In the genomic region with DNA sequence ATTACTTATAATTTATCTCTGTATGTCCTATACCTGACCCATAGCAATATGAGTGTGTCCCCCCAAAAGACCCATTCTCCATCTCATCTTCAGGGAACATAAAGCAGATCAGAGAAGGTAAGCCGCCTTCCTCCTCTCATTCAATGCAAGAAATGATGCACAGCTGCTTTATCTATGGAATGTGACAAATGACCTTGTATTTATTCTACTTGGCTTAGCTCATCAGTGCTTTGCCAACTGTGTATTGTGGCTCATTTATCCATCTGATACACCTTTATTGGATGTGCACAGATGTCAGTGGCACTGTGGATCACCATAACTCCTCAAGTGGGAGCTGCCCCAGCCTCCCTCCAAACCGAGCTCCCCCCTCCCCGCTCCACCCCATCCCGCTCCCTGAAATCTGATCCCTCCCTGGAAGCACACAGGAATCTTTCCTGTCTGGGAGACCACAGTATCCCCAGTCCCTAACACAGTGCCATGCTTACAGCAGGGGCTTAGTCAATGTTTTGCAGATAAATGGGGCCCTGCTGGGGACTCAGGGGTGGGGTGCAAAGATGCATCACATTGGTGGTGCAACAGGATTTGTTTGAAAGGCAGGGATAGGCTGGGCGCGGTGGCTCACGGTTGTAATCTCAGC, we compare ENCODE assay signal across 14 cellular contexts.
DNase-seq lines count a peak whose midpoint lies in the region; TF ChIP-seq lines count a peak whose summit lies in the region.
"Had no signal": no experiment of that assay in that cellular context is flagged by ENCODE, and none has a peak within 500 bp of the region (broad histone marks: within the 10 kb centered on the region; RNA-seq: fewer than 3 reads in every experiment).

No MANE protein-coding gene starts in this region.

- H3K27ac ChIP-seq in SK-N-SH (ENCODE audit: low read depth in 2 of 2, low read length in 1 of 2) = peak overlapping the region; percentile 39 to 88; a peak in 3 of 4 replicates
- peak overlapping the region; percentile 5 to 82 (median 56) for H3K27ac ChIP-seq in transverse colon

- H3K4me1 ChIP-seq in SK-N-SH (ENCODE audit: control insufficient read depth in 1 of 2, insufficient read depth in 2 of 2, low read depth in 1 of 2, low read length in 1 of 2) = peaks cover 0 to 23% of the 10 kb centered on the region in 2 experiments; a peak in 2 of 4 replicates
- H3K4me1 ChIP-seq in transverse colon = peaks cover 4 to 28% (median 7%) of the 10 kb centered on the region in 4 donors

- POLR2A ChIA-PET in SK-N-SH (lab: Yijun Ruan, JAX) = no interaction called here

- no peaks in the 10 kb centered on the region for H3K79me2 ChIP-seq in SK-N-SH (ENCODE audit: insufficient read depth)

- H2AFZ ChIP-seq in SK-N-SH (ENCODE audit: low read depth) = no peak overlapping the region

- TF ChIP-seq EP300 in SK-N-SH (IDR thresholded peaks at IDR 0.05; ENCODE audit: borderline replicate concordance in 1 of 2, low read depth in 1 of 2, low read length in 1 of 2) = no peak
- no peak for TF ChIP-seq EP300 in transverse colon (IDR thresholded peaks at IDR 0.05; ENCODE audit: low read depth)

- intact Hi-C loops in transverse colon (cut with DNase I; ENCODE audit: low total_unique reads) = loop anchor here (10.0 kb wide), 1 partner anchor 320 kb away; no protein-coding TSS in a partner anchor

- H3K4me2 ChIP-seq in SK-N-SH = no peak overlapping the region

- no peak for TF ChIP-seq POLR2A in transverse colon (IDR thresholded peaks at IDR 0.05)

- H4K20me1 ChIP-seq in SK-N-SH (ENCODE audit: insufficient read depth) = no peaks in the 10 kb centered on the region

- H3K27me3 ChIP-seq in SK-N-SH (ENCODE audit: insufficient read depth) = no peaks in the 10 kb centered on the region
- no peaks in the 10 kb centered on the region for H3K27me3 ChIP-seq in transverse colon

- TF ChIP-seq CTCF in SK-N-SH (IDR thresholded peaks at IDR 0.05) (no peak), transverse colon (IDR thresholded peaks at IDR 0.05) (no peak)

- DNase-seq in NCI-H1694 (lab: John Stamatoyannopoulos, UW) = peak; percentile 52
- no peak for DNase-seq in SK-N-SH
- DNase-seq in iPS-NIHi7 (ENCODE audit: extremely low spot score) = peak; percentile 71
- DNase-seq in transverse colon = no peak
- DNase-seq in putamen (ENCODE audit: low spot score) = no peak
- no peak for DNase-seq in AG08396 (ENCODE audit: low spot score)
- DNase-seq in cerebellum (ENCODE audit: low spot score) = no peak
- DNase-seq: activated CD8-positive, alpha-beta T cell treated with anti-CD3 and anti-CD28 coated beads for 36 hours; DMS53; heart left ventricle; Kasumi-1; SHP77; stimulated activated CD4-positive, alpha-beta T cell treated with anti-CD3 and anti-CD28 coated beads, Interleukin-2, amount 100 ng/mL, for 48 hours; T-helper 17 cell had no signal

- H3K36me3 ChIP-seq in SK-N-SH (replicated peaks in 1 of 2; ENCODE audit: control insufficient read depth in 1 of 2, insufficient read depth in 2 of 2, low read length in 1 of 2) (no peaks in the 10 kb centered on the region), transverse colon (no peaks in the 10 kb centered on the region)
- H3K36me3 ChIP-seq: heart left ventricle had no signal

- H3K9me2 ChIP-seq in SK-N-SH = no peaks in the 10 kb centered on the region

- H3F3A ChIP-seq in SK-N-SH (replicated peaks; ENCODE audit: insufficient read depth) = no peaks in the 10 kb centered on the region

- in situ Hi-C loops in transverse colon (cut with MboI; ENCODE audit: low pct_ligation_motif_present in 1 of 4, low pct_unique_long_range_greater_than_20kb in 1 of 4, low sequenced_read_pairs in 3 of 4) = no loop called here

- CTCF ChIA-PET in SK-N-SH (lab: Yijun Ruan, JAX) = interaction anchor here (1.5 to 1.7 kb wide), 2 partner anchors 9 to 112 kb away, joined by 5 read pairs; no protein-coding TSS in a partner anchor

- H3K4me3 ChIP-seq in SK-N-SH (ENCODE audit: low read depth in 2 of 2, low read length in 1 of 2) (no peak overlapping the region), transverse colon (no peak overlapping the region)
- H3K4me3 ChIP-seq: heart left ventricle had no signal

- no peaks in the 10 kb centered on the region for H3K9me3 ChIP-seq in SK-N-SH
- H3K9me3 ChIP-seq in transverse colon = no peaks in the 10 kb centered on the region
- H3K9me3 ChIP-seq: heart left ventricle had no signal

- no peak overlapping the region for H3K9ac ChIP-seq in SK-N-SH

- no peak for TF ChIP-seq RAD21 in SK-N-SH (IDR thresholded peaks at IDR 0.05; ENCODE audit: low read length)

- WGBS in SK-N-SH (ENCODE audit: low lambda C conversion rate) = 73% methylated on average over 5 of the region's 7 CpGs
- 75 to 94% methylated on average over 6 to 7 of the region's 7 CpGs for WGBS in transverse colon (ENCODE audit: low coverage in 1 of 2), 2 donors

TF ChIP-seq in SK-N-SH, 30 proteins besides CTCF, POLR2A, EP300 and RAD21:
- TF ChIP-seq, protein P1, sequence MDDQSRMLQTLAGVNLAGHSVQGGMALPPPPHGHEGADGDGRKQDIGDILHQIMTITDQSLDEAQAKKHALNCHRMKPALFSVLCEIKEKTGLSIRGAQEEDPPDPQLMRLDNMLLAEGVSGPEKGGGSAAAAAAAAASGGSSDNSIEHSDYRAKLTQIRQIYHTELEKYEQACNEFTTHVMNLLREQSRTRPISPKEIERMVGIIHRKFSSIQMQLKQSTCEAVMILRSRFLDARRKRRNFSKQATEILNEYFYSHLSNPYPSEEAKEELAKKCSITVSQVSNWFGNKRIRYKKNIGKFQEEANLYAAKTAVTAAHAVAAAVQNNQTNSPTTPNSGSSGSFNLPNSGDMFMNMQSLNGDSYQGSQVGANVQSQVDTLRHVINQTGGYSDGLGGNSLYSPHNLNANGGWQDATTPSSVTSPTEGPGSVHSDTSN (IDR thresholded peaks at IDR 0.05) = no peak
- no peak for TF ChIP-seq EZH2phosphoT487 (IDR thresholded peaks at IDR 0.05; ENCODE audit: borderline replicate concordance, low read depth)

Comparison
In these comparisons a context has a peak if more than half of its experiments do, and no peak if none do; other contexts are left out.
1. DNase-seq: peak in NCI-H1694 (single experiment) and iPS-NIHi7 (single experiment); none in SK-N-SH (single experiment), transverse colon (single experiment), putamen (single experiment), AG08396 (single experiment) and cerebellum (single experiment).